In the genomic region with DNA sequence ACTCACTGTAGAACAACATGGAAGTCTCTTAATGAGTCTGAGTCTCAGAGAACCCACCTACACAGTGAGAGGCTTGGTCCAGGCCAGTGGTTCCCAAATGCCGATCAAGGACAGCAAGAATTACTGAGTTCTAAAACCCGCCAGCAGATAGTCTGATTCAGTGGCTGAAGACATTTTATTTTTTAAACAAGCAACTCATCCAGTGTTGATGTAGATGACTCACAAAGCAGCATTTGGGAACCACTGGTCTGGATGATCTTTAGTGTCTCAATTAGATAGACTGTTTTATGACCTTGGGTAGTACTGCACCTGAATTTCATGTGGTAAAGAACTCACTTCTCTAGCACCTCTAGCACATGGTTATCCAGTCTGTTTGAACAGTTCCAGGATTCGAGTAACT, we compare ENCODE assay signal across 2 cellular contexts.
TF ChIP-seq lines count a peak whose summit lies in the region.

No MANE protein-coding gene starts in this region.

TF ChIP-seq in GM23338, 12 proteins besides CTCF, POLR2A, EP300 and RAD21:
- TF ChIP-seq, protein P1, sequence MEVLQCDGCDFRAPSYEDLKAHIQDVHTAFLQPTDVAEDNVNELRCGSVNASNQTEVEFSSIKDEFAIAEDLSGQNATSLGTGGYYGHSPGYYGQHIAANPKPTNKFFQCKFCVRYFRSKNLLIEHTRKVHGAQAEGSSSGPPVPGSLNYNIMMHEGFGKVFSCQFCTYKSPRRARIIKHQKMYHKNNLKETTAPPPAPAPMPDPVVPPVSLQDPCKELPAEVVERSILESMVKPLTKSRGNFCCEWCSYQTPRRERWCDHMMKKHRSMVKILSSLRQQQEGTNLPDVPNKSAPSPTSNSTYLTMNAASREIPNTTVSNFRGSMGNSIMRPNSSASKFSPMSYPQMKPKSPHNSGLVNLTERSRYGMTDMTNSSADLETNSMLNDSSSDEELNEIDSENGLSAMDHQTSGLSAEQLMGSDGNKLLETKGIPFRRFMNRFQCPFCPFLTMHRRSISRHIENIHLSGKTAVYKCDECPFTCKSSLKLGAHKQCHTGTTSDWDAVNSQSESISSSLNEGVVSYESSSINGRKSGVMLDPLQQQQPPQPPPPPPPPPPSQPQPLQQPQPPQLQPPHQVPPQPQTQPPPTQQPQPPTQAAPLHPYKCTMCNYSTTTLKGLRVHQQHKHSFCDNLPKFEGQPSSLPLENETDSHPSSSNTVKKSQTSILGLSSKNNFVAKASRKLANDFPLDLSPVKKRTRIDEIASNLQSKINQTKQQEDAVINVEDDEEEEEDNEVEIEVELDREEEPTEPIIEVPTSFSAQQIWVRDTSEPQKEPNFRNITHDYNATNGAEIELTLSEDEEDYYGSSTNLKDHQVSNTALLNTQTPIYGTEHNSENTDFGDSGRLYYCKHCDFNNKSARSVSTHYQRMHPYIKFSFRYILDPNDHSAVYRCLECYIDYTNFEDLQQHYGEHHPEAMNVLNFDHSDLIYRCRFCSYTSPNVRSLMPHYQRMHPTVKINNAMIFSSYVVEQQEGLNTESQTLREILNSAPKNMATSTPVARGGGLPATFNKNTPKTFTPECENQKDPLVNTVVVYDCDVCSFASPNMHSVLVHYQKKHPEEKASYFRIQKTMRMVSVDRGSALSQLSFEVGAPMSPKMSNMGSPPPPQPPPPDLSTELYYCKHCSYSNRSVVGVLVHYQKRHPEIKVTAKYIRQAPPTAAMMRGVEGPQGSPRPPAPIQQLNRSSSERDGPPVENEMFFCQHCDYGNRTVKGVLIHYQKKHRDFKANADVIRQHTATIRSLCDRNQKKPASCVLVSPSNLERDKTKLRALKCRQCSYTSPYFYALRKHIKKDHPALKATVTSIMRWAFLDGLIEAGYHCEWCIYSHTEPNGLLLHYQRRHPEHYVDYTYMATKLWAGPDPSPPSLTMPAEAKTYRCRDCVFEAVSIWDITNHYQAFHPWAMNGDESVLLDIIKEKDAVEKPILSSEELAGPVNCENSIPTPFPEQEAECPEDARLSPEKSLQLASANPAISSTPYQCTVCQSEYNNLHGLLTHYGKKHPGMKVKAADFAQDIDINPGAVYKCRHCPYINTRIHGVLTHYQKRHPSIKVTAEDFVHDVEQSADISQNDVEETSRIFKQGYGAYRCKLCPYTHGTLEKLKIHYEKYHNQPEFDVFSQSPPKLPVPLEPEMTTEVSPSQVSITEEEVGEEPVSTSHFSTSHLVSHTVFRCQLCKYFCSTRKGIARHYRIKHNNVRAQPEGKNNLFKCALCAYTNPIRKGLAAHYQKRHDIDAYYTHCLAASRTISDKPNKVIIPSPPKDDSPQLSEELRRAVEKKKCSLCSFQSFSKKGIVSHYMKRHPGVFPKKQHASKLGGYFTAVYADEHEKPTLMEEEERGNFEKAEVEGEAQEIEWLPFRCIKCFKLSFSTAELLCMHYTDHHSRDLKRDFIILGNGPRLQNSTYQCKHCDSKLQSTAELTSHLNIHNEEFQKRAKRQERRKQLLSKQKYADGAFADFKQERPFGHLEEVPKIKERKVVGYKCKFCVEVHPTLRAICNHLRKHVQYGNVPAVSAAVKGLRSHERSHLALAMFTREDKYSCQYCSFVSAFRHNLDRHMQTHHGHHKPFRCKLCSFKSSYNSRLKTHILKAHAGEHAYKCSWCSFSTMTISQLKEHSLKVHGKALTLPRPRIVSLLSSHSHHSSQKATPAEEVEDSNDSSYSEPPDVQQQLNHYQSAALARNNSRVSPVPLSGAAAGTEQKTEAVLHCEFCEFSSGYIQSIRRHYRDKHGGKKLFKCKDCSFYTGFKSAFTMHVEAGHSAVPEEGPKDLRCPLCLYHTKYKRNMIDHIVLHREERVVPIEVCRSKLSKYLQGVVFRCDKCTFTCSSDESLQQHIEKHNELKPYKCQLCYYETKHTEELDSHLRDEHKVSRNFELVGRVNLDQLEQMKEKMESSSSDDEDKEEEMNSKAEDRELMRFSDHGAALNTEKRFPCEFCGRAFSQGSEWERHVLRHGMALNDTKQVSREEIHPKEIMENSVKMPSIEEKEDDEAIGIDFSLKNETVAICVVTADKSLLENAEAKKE (CRISPR knock-in tag; IDR thresholded peaks at IDR 0.05) = no peak
- TF ChIP-seq ZNF331 (CRISPR knock-in tag; IDR thresholded peaks at IDR 0.05; ENCODE audit: low read depth) = no peak

TF ChIP-seq in SK-N-SH treated with all-trans-retinoic acid at 6 μM for 48 hours, 23 proteins besides CTCF, POLR2A, EP300 and RAD21 (continued from another document):
- TF ChIP-seq, protein P2, sequence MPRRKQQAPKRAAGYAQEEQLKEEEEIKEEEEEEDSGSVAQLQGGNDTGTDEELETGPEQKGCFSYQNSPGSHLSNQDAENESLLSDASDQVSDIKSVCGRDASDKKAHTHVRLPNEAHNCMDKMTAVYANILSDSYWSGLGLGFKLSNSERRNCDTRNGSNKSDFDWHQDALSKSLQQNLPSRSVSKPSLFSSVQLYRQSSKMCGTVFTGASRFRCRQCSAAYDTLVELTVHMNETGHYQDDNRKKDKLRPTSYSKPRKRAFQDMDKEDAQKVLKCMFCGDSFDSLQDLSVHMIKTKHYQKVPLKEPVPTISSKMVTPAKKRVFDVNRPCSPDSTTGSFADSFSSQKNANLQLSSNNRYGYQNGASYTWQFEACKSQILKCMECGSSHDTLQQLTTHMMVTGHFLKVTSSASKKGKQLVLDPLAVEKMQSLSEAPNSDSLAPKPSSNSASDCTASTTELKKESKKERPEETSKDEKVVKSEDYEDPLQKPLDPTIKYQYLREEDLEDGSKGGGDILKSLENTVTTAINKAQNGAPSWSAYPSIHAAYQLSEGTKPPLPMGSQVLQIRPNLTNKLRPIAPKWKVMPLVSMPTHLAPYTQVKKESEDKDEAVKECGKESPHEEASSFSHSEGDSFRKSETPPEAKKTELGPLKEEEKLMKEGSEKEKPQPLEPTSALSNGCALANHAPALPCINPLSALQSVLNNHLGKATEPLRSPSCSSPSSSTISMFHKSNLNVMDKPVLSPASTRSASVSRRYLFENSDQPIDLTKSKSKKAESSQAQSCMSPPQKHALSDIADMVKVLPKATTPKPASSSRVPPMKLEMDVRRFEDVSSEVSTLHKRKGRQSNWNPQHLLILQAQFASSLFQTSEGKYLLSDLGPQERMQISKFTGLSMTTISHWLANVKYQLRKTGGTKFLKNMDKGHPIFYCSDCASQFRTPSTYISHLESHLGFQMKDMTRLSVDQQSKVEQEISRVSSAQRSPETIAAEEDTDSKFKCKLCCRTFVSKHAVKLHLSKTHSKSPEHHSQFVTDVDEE (CRISPR knock-in tag; IDR thresholded peaks at IDR 0.05) = no peak
- TF ChIP-seq ESRRG (CRISPR knock-in tag; IDR thresholded peaks at IDR 0.05) = no peak
- no peak for TF ChIP-seq CSDC2 (CRISPR knock-in tag; IDR thresholded peaks at IDR 0.05)
